Comparison of ENCODE assay signal across 21 cellular contexts in the genomic region with DNA sequence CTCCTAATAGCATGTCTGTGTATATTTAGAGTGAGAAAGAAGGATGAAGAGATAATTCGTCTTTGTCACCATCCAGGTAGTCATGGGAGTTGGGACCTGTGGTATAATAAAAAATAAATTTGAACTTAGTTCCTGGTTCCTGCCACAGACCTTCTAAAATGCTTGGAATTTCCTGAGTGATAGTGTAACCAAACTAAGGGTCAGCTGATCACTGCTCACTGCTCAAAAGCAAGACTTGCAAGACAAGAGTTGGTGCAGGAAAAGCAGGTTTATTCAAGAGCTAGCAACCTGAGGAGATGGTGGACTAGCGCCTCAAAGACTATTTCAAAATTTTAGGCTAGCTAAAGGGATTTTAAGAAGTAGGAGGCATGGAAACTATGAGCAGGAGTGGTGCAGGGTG. TPM values are rescaled to one million over a fixed set of nuclear protein-coding genes. Genes with fewer than 3 reads are reported as not detected.
DNase-seq lines count a peak whose midpoint lies in the region; ATAC-seq and TF ChIP-seq lines count a peak whose summit lies in the region.
"Had no signal": no experiment of that assay in that cellular context is flagged by ENCODE, and none has a peak within 500 bp of the region (broad histone marks: within the 10 kb centered on the region; RNA-seq: fewer than 3 reads in every experiment).

No MANE protein-coding gene starts in this region.

- H3K27me3 ChIP-seq in breast epithelium, result no peaks in the 10 kb centered on the region
- H3K27me3 ChIP-seq in left lung, result no peaks in the 10 kb centered on the region
- H3K27me3 ChIP-seq: dorsolateral prefrontal cortex, neural progenitor cell, Peyer's patch, sigmoid colon, tibial nerve had no signal

- no peak for TF ChIP-seq POLR2A in breast epithelium (IDR thresholded peaks at IDR 0.05)

- DNase-seq in breast epithelium (ENCODE audit: low spot score in 2 of 2) (peak in 1 of 2 donors; percentile 43), MCF 10A (ENCODE audit: unreplicated experiment) (no peak), choroid plexus epithelial cell (ENCODE audit: low read depth) (peak; percentile 44), left lung (no peak), type B pancreatic cell (ENCODE audit: extremely low spot score, unreplicated experiment) (no peak), HEK293T (ENCODE audit: extremely low spot score) (no peak)
- DNase-seq in naive thymus-derived CD8-positive, alpha-beta T cell, result no peak
- DNase-seq: 8988T; activated CD8-positive, alpha-beta memory T cell treated with anti-CD3 and anti-CD28 coated beads, Interleukin-2, amount 10 ng/mL, durations not matched to agents 7 days and 5 days; activated effector memory CD4-positive, alpha-beta T cell treated with anti-CD3 and anti-CD28 coated beads, Interleukin-2, amount 50 U/mL, for 16 hours; dorsolateral prefrontal cortex; NCI-H774; Peyer's patch; sigmoid colon; stimulated activated CD4-positive, alpha-beta T cell treated with anti-CD3 and anti-CD28 coated beads, Interleukin-4, amount 100 ng/mL, for 24 hours; SW 1271 had no signal

- intact Hi-C loops in breast epithelium (cut with DNase I; ENCODE audit: low total_unique reads) (no loop called here), MCF 10A (cut with micrococcal nuclease) (no loop called here), left lung (cut with DNase I) (no loop called here)

- CTCF ChIA-PET in MCF 10A (lab: Yijun Ruan, JAX) (interaction anchor here (0.9 to 2.2 kb wide), 8 partner anchors 9 to 333 kb away, joined by 3 to 16 read pairs (median 4); no protein-coding TSS in a partner anchor), HEK293T (lab: Yijun Ruan, JAX) (no interaction called here)

- POLR2A ChIA-PET in MCF 10A (lab: Yijun Ruan, JAX) (no interaction called here), HEK293T (lab: Yijun Ruan, JAX) (no interaction called here)
- POLR2A ChIA-PET in naive thymus-derived CD8-positive, alpha-beta T cell (lab: Charles Lee), result no interaction called here

- no peak for TF ChIP-seq CTCF in breast epithelium (IDR thresholded peaks at IDR 0.05)
- TF ChIP-seq CTCF in MCF 10A (IDR thresholded peaks at IDR 0.05; ENCODE audit: unreplicated experiment), result no peak
- no peak for TF ChIP-seq CTCF in choroid plexus epithelial cell (conservative IDR thresholded peaks at IDR 0.05; ENCODE audit: low read depth, low read length)
- no peak for TF ChIP-seq CTCF in left lung (IDR thresholded peaks at IDR 0.05)
- TF ChIP-seq CTCF in type B pancreatic cell (conservative IDR thresholded peaks at IDR 0.05), result no peak

- ATAC-seq in left lung (peak; percentile 58), GM21737 (IDR thresholded peaks at IDR 0.05; ENCODE audit: unreplicated experiment) (no peak)
- no peak for ATAC-seq in naive thymus-derived CD8-positive, alpha-beta T cell
- ATAC-seq: activated CD8-positive, alpha-beta memory T cell treated with anti-CD3 and anti-CD28 coated beads, Interleukin-2, amount 10 ng/mL, durations not matched to agents 7 days and 5 days had no signal

- H3K4me3 Mint-ChIP-seq in MCF 10A (ENCODE audit: unreplicated experiment) (no peak overlapping the region), type B pancreatic cell (peak overlapping the region; percentile 70)
- H3K4me3 Mint-ChIP-seq in naive thymus-derived CD8-positive, alpha-beta T cell, result no peak overlapping the region
- H3K4me3 Mint-ChIP-seq: activated CD8-positive, alpha-beta memory T cell treated with anti-CD3 and anti-CD28 coated beads, Interleukin-2, amount 10 ng/mL, durations not matched to agents 7 days and 5 days; memory B cell; neural progenitor cell had no signal

- no TSS peak for BruUV-seq in MCF 10A (replicated peaks; lab: Mats Ljungman, UMichigan)

- H3K9me3 ChIP-seq in breast epithelium (no peaks in the 10 kb centered on the region), left lung (no peaks in the 10 kb centered on the region)
- H3K9me3 ChIP-seq: Peyer's patch, sigmoid colon, tibial nerve had no signal

- H3K9me3 Mint-ChIP-seq in MCF 10A (ENCODE audit: unreplicated experiment) (no peaks in the 10 kb centered on the region), type B pancreatic cell (peaks cover 6% of the 10 kb centered on the region)
- H3K9me3 Mint-ChIP-seq in naive thymus-derived CD8-positive, alpha-beta T cell, result peaks cover 0 to 2% (median 0%) of the 10 kb centered on the region in 9 donors
- H3K9me3 Mint-ChIP-seq: memory B cell had no signal

- H3K27me3 Mint-ChIP-seq in MCF 10A (ENCODE audit: insufficient read depth, unreplicated experiment), result no peaks in the 10 kb centered on the region
- H3K27me3 Mint-ChIP-seq in type B pancreatic cell, result no peaks in the 10 kb centered on the region
- H3K27me3 Mint-ChIP-seq in naive thymus-derived CD8-positive, alpha-beta T cell, result peaks cover 0 to 5% (median 0%) of the 10 kb centered on the region in 5 donors
- H3K27me3 Mint-ChIP-seq: memory B cell had no signal

- H3K4me1 ChIP-seq in breast epithelium (peaks cover 0 to 3% of the 10 kb centered on the region in 2 donors), left lung (peaks cover 10 to 17% of the 10 kb centered on the region in 2 donors)
- H3K4me1 ChIP-seq: neural progenitor cell, Peyer's patch, sigmoid colon, tibial nerve had no signal

- H3K36me3 ChIP-seq in breast epithelium (no peaks in the 10 kb centered on the region), left lung (no peaks in the 10 kb centered on the region)
- H3K36me3 ChIP-seq: neural progenitor cell, Peyer's patch, sigmoid colon, tibial nerve had no signal

- H3K27ac Mint-ChIP-seq in MCF 10A (ENCODE audit: low read depth, unreplicated experiment) (no peak overlapping the region), type B pancreatic cell (no peak overlapping the region)
- H3K27ac Mint-ChIP-seq in naive thymus-derived CD8-positive, alpha-beta T cell, result no peak overlapping the region
- H3K27ac Mint-ChIP-seq: activated CD8-positive, alpha-beta memory T cell treated with anti-CD3 and anti-CD28 coated beads, Interleukin-2, amount 10 ng/mL, durations not matched to agents 7 days and 5 days; memory B cell; neural progenitor cell had no signal

- no peak overlapping the region for H3K4me3 ChIP-seq in breast epithelium
- no peak overlapping the region for H3K4me3 ChIP-seq in choroid plexus epithelial cell (ENCODE audit: low read depth, low read length)
- no peak overlapping the region for H3K4me3 ChIP-seq in left lung
- H3K4me3 ChIP-seq: dorsolateral prefrontal cortex, neural progenitor cell, Peyer's patch, sigmoid colon, tibial nerve had no signal

- H3K36me3 Mint-ChIP-seq in MCF 10A (ENCODE audit: insufficient read depth, unreplicated experiment) (no peaks in the 10 kb centered on the region), type B pancreatic cell (peaks cover 6% of the 10 kb centered on the region)
- peaks cover 0 to 5% (median 0%) of the 10 kb centered on the region in 3 donors for H3K36me3 Mint-ChIP-seq in naive thymus-derived CD8-positive, alpha-beta T cell
- H3K36me3 Mint-ChIP-seq: activated CD8-positive, alpha-beta memory T cell treated with anti-CD3 and anti-CD28 coated beads, Interleukin-2, amount 10 ng/mL, durations not matched to agents 7 days and 5 days; memory B cell; neural progenitor cell had no signal

- no peaks in the 10 kb centered on the region for H3K4me1 Mint-ChIP-seq in MCF 10A (ENCODE audit: insufficient read depth, unreplicated experiment)
- peaks cover 5% of the 10 kb centered on the region for H3K4me1 Mint-ChIP-seq in type B pancreatic cell (ENCODE audit: unreplicated experiment)
- H3K4me1 Mint-ChIP-seq in naive thymus-derived CD8-positive, alpha-beta T cell, result no peaks in the 10 kb centered on the region
- H3K4me1 Mint-ChIP-seq: activated CD8-positive, alpha-beta memory T cell treated with anti-CD3 and anti-CD28 coated beads, Interleukin-2, amount 10 ng/mL, durations not matched to agents 7 days and 5 days; memory B cell; neural progenitor cell had no signal

- H3K27ac ChIP-seq in breast epithelium, result peak overlapping the region; percentile 65 to 68
- H3K27ac ChIP-seq in left lung, result peak overlapping the region; percentile 33 to 69
- H3K27ac ChIP-seq: C4-2B, neural progenitor cell, Peyer's patch, sigmoid colon, tibial nerve had no signal

TF ChIP-seq in HEK293T, 16 proteins besides CTCF, POLR2A, EP300 and RAD21 (continues in another document):
- TF ChIP-seq HDGF (IDR thresholded peaks at IDR 0.05; ENCODE audit: borderline replicate concordance) (no peak), NFRKB (IDR thresholded peaks at IDR 0.05) (no peak), L3MBTL2 (conservative IDR thresholded peaks at IDR 0.05) (no peak), BHLHE40 (IDR thresholded peaks at IDR 0.05; ENCODE audit: borderline replicate concordance) (no peak), SUZ12 (IDR thresholded peaks at IDR 0.05) (no peak), FOXA1 (IDR thresholded peaks at IDR 0.05) (no peak), ELF4 (IDR thresholded peaks at IDR 0.05) (no peak), ARNT (IDR thresholded peaks at IDR 0.05) (no peak), FOXM1 (IDR thresholded peaks at IDR 0.05; ENCODE audit: borderline replicate concordance) (no peak), CTBP1 (IDR thresholded peaks at IDR 0.05; ENCODE audit: borderline replicate concordance) (no peak)
- TF ChIP-seq, protein P1, sequence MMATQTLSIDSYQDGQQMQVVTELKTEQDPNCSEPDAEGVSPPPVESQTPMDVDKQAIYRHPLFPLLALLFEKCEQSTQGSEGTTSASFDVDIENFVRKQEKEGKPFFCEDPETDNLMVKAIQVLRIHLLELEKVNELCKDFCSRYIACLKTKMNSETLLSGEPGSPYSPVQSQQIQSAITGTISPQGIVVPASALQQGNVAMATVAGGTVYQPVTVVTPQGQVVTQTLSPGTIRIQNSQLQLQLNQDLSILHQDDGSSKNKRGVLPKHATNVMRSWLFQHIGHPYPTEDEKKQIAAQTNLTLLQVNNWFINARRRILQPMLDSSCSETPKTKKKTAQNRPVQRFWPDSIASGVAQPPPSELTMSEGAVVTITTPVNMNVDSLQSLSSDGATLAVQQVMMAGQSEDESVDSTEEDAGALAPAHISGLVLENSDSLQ (IDR thresholded peaks at IDR 0.05), result no peak

RNA-seq across cellular contexts. Expression of gene ANG, which starts 19.1 kb away (rescaled TPM):
- total RNA-seq in breast epithelium (10 to 100 TPM; 49.2 to 59.8 (median 55.5) TPM), MCF 10A (2022) (1.7 and 3.6 TPM in 2 replicates), left lung (10 to 100 TPM; 10.3 to 11.0 TPM), type B pancreatic cell (ENCODE audit: low replicate concordance) (24.5 and 43.0 TPM in 2 replicates)
- under 1 TPM in 1 of 2 experiments, not detected in 1; 0.70 TPM for total RNA-seq in naive thymus-derived CD8-positive, alpha-beta T cell
- polyA plus RNA-seq in naive thymus-derived CD8-positive, alpha-beta T cell, result under 1 TPM in 2 of 3 donors, not detected in 1; 0.17 to 0.34 TPM

RNA-seq across cellular contexts. Expression of gene RNASE4, which starts 23.3 kb away (rescaled TPM):
- total RNA-seq in breast epithelium (100 to 1,000 TPM; 165 to 367 (median 177) TPM), MCF 10A (2022) (1.2 and 2.4 TPM in 2 replicates), left lung (10 to 100 TPM; 17.9 to 18.5 TPM), type B pancreatic cell (ENCODE audit: low replicate concordance) (10.5 and 19.3 TPM in 2 replicates)
- under 1 TPM in 1 of 2 experiments, not detected in 1; 0.63 TPM for total RNA-seq in naive thymus-derived CD8-positive, alpha-beta T cell
- under 1 TPM in 1 of 3 donors, not detected in 2; 0.46 TPM for polyA plus RNA-seq in naive thymus-derived CD8-positive, alpha-beta T cell

RNA-seq across cellular contexts. Expression of gene EDDM3A, which starts 38.1 kb away (rescaled TPM):
- not detected for total RNA-seq in breast epithelium
- not detected in 2 replicates for total RNA-seq in MCF 10A (2022)
- not detected for total RNA-seq in left lung
- not detected in 2 replicates for total RNA-seq in type B pancreatic cell (ENCODE audit: low replicate concordance)
- not detected for total RNA-seq in naive thymus-derived CD8-positive, alpha-beta T cell
- polyA plus RNA-seq in naive thymus-derived CD8-positive, alpha-beta T cell, result not detected
- total RNA-seq: activated CD8-positive, alpha-beta memory T cell treated with anti-CD3 and anti-CD28 coated beads, Interleukin-2, amount 10 ng/mL, durations not matched to agents 7 days and 5 days; dorsolateral prefrontal cortex; Peyer's patch; sigmoid colon; tibial nerve had no signal
- polyA plus RNA-seq: sigmoid colon had no signal
